In the genomic region with DNA sequence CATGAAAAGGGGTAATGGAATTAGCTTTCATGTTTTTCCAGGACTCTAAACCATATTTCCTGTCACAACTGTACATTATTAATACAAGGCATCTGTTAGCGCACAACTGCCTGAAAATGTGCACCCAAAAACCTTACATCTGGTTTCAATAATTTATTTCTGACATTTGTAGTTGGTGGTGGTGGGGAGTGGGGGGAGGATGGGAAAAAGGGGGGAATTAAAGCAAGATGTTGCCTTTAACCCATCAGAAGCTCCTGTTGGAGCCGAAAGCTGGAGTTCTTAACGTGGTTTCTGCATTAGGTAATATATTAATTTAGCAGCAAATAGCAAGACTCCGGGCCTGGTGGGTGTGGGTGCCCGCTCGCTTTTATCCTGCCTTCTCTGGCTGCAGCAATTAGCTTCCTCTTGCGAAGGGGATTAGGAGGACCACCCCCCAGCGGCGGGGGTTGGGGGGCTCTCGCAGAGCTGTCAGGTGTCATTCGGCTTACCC, we compare ENCODE assay signal across 8 cellular contexts. TPM values are rescaled to one million over a fixed set of nuclear protein-coding genes. Genes with fewer than 3 reads are reported as not detected.
A peak's percentile ranks its signal among the peaks of the same experiment; 100 is the strongest.
DNase-seq lines count a peak whose midpoint lies in the region; ATAC-seq and TF ChIP-seq lines count a peak whose summit lies in the region.

No MANE protein-coding gene starts in this region.

- 20 to 25% methylated on average over 11 of the region's 11 CpGs for WGBS in lower leg skin, 2 donors

- H3K4me3 Mint-ChIP-seq in HFFc6, result peak overlapping the region; percentile 91
- peak overlapping the region; percentile 56 for H3K4me3 Mint-ChIP-seq in central memory CD8-positive, alpha-beta T cell

- H3K36me3 Mint-ChIP-seq in HFFc6 (ENCODE audit: low read depth), result no peaks in the 10 kb centered on the region
- H3K36me3 Mint-ChIP-seq in central memory CD8-positive, alpha-beta T cell (ENCODE audit: insufficient read depth), result no peaks in the 10 kb centered on the region

- no peak for ATAC-seq in central memory CD8-positive, alpha-beta T cell (replicated peaks; ENCODE audit: extremely low read depth, poor library complexity, severe bottlenecking)
- no peak for ATAC-seq in thoracic aorta (ENCODE audit: insufficient number of reproducible peaks, low FRiP score, low read depth)
- no peak for ATAC-seq in GM21447 (IDR thresholded peaks at IDR 0.05; ENCODE audit: unreplicated experiment)

- H3K4me1 Mint-ChIP-seq in HFFc6 (ENCODE audit: low read depth), result peaks cover 48% of the 10 kb centered on the region
- peaks cover 4% of the 10 kb centered on the region for H3K4me1 Mint-ChIP-seq in central memory CD8-positive, alpha-beta T cell

- peak overlapping the region; percentile 88 to 95 for H3K27ac ChIP-seq in thoracic aorta

- peak overlapping the region; percentile 91 for H3K27ac Mint-ChIP-seq in HFFc6
- no peak overlapping the region for H3K27ac Mint-ChIP-seq in central memory CD8-positive, alpha-beta T cell (ENCODE audit: low read depth)

- TF ChIP-seq CTCF in HFFc6 (IDR thresholded peaks at IDR 0.05) (no peak), thoracic aorta (IDR thresholded peaks at IDR 0.05) (no peak), lower leg skin (IDR thresholded peaks at IDR 0.05) (no peak)

- no peaks in the 10 kb centered on the region for H3K27me3 ChIP-seq in thoracic aorta (replicated peaks; ENCODE audit: insufficient read depth)

- TF ChIP-seq POLR2A in lower leg skin (IDR thresholded peaks at IDR 0.05), result no peak

- intact Hi-C loops in lower leg skin (cut with DNase I; ENCODE audit: low total_unique reads), result no loop called here

- DNase-seq in HFFc6 (peak; percentile 57), kidney glomerular epithelial cell (lab: John Stamatoyannopoulos, UW) (peak; percentile 14), thoracic aorta (ENCODE audit: low spot score) (no peak), SKM-1 treated with dmso at 0.1 percent for 144 hours (lab: John Stamatoyannopoulos, UW; ENCODE audit: unreplicated experiment) (no peak), lower leg skin (ENCODE audit: low spot score in 2 of 2) (no peak), NCI-H1092 treated with DMSO at 0.1 percent for 48 hours (lab: John Stamatoyannopoulos, UW) (no peak)
- DNase-seq in central memory CD8-positive, alpha-beta T cell (ENCODE audit: low spot score in 2 of 2), result no peak

- no peaks in the 10 kb centered on the region for H3K9me3 Mint-ChIP-seq in HFFc6
- H3K9me3 Mint-ChIP-seq in central memory CD8-positive, alpha-beta T cell, result no peaks in the 10 kb centered on the region

- H3K4me3 ChIP-seq in thoracic aorta (peak overlapping the region; percentile 64), lower leg skin (ENCODE audit: low read depth, poor library complexity, severe bottlenecking) (no peak overlapping the region)

- H3K27me3 Mint-ChIP-seq in HFFc6 (ENCODE audit: insufficient read depth), result peaks cover 10% of the 10 kb centered on the region
- peaks cover 69% of the 10 kb centered on the region for H3K27me3 Mint-ChIP-seq in central memory CD8-positive, alpha-beta T cell

- peaks cover 22 to 46% of the 10 kb centered on the region in 2 donors for H3K4me1 ChIP-seq in thoracic aorta (ENCODE audit: control insufficient read depth in 1 of 2, low read depth in 2 of 2)

- H3K36me3 ChIP-seq in thoracic aorta, result no peaks in the 10 kb centered on the region

- no peaks in the 10 kb centered on the region for H3K9me3 ChIP-seq in thoracic aorta

RNA-seq across cellular contexts. Expression of a gene that starts 36.9 kb away (rescaled TPM):
- 1 to 10 TPM; 2.8 to 3.9 (median 3.2) TPM for total RNA-seq in HFFc6 (2021; fragmentation: NEBNext Ultra II Directional; extraction: Animal tissue kit (Norgen Biotek cat#: 25700))
- total RNA-seq in thoracic aorta, result 1 to 10 TPM; 4.5 to 4.6 TPM
- total RNA-seq in lower leg skin, result 1 to 10 TPM; 4.6 to 8.8 (median 6.7) TPM

RNA-seq across cellular contexts. Expression of a gene that starts 59.2 kb away (rescaled TPM):
- total RNA-seq in HFFc6 (2021; fragmentation: NEBNext Ultra II Directional; extraction: Animal tissue kit (Norgen Biotek cat#: 25700)), result 1 to 10 TPM; 2.3 to 5.2 (median 3.9) TPM
- total RNA-seq in thoracic aorta, result 10 to 100 TPM in 1 of 2 donors, 1 to 10 TPM in 1; 5.8 to 10.0 TPM
- 10 to 100 TPM in 3 of 4 donors, 1 to 10 TPM in 1; 9.6 to 18.1 (median 14.9) TPM for total RNA-seq in lower leg skin

Comparison
In these comparisons a context has a peak if more than half of its experiments do, and no peak if none do; other contexts are left out.
1. DNase-seq: peak in HFFc6 (single experiment) and kidney glomerular epithelial cell (single experiment); none in central memory CD8-positive, alpha-beta T cell (0 of 2), thoracic aorta (single experiment), SKM-1 treated with dmso at 0.1 percent for 144 hours (single experiment), lower leg skin (0 of 2) and NCI-H1092 treated with DMSO at 0.1 percent for 48 hours (single experiment).